ENCODE assay signal across 25 cellular contexts in the genomic region with DNA sequence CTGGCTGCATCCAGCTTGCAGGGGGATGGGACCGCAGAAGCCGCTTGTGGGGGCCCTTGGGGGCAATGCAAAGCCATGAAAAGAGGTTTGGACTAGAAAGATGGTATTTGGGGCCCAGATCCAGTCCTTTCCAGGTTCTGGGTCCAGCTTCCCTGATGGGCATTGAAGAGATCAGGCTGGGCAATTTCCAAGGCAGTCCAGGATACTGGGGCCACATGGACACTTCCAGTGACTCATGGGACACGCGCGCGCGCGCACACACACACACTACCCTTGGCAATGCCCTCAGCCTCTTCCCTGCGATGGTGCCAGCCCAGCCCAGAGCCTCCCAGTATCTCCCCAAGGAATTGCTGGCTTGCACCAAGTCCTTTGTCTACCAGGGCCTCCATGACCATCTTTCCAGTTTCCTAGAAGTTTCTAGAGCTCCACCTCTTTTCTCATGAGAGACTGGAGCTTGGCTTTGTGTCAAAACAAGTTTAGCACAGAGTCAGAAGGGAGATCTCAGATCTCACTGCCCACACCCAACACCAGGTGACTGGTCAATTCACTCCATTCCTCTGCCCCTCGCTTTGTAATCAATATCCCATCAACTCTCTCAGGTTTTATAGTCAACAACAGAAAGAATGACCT. TPM values are rescaled to one million over a fixed set of nuclear protein-coding genes. Genes with fewer than 3 reads are reported as not detected.
A peak's percentile ranks its signal among the peaks of the same experiment; 100 is the strongest.
DNase-seq lines count a peak whose midpoint lies in the region; ATAC-seq, FAIRE-seq and TF ChIP-seq lines count a peak whose summit lies in the region.
"Had no signal": no experiment of that assay in that cellular context is flagged by ENCODE, and none has a peak within 500 bp of the region (broad histone marks: within the 10 kb centered on the region; RNA-seq: fewer than 3 reads in every experiment).

No MANE protein-coding gene starts in this region.

- peaks cover 82% of the 10 kb centered on the region for H3K27me3 ChIP-seq in NT2/D1 (ENCODE audit: insufficient read depth, insufficient read length)
- H3K27me3 ChIP-seq in keratinocyte (ENCODE audit: control insufficient read depth, extremely low read depth, insufficient read depth, low read length) = peaks cover 3% of the 10 kb centered on the region
- H3K27me3 ChIP-seq in naive thymus-derived CD4-positive, alpha-beta T cell (ENCODE audit: control insufficient read depth in 2 of 2, insufficient read depth in 2 of 2, low read length in 2 of 2) = peaks cover 0 to 11% of the 10 kb centered on the region in 2 donors
- H3K27me3 ChIP-seq: SJCRH30 had no signal

- no peak overlapping the region for H3K4me3 ChIP-seq in NT2/D1 (ENCODE audit: insufficient read length, low read depth)
- H3K4me3 ChIP-seq in keratinocyte (ENCODE audit: control insufficient read depth in 2 of 3, extremely low read depth in 1 of 3, insufficient read depth in 2 of 3, low read depth in 1 of 3, low read length in 3 of 3) = no peak overlapping the region
- H3K4me3 ChIP-seq in naive thymus-derived CD4-positive, alpha-beta T cell (ENCODE audit: low read length) = no peak overlapping the region
- H3K4me3 ChIP-seq: esophagus squamous epithelium, SJCRH30, thoracic aorta had no signal

- peaks cover 7 to 16% of the 10 kb centered on the region in 2 donors for H3K27me3 Mint-ChIP-seq in natural killer cell (ENCODE audit: low read depth in 2 of 2)
- peaks cover 2 to 6% of the 10 kb centered on the region in 2 donors for H3K27me3 Mint-ChIP-seq in natural killer cell treated with Interleukin-12 subunit alpha and Interleukin-12 subunit beta and Interleukin-15 and Interleukin-18, amount 100 ng/mL, for 72 hours
- H3K27me3 Mint-ChIP-seq in type B pancreatic cell = peaks cover 4% of the 10 kb centered on the region
- H3K27me3 Mint-ChIP-seq in naive thymus-derived CD4-positive, alpha-beta T cell = peaks cover 10 to 51% (median 21%) of the 10 kb centered on the region in 5 donors

- no peak overlapping the region for H2AFZ ChIP-seq in keratinocyte (ENCODE audit: control insufficient read depth, low read length)

- FAIRE-seq in keratinocyte (lab: Jason Lieb, UNC) = peak; percentile 73
- FAIRE-seq: colon, TTC549 had no signal

- intact Hi-C loops in natural killer cell (cut with micrococcal nuclease) = no loop called here
- intact Hi-C loops in naive thymus-derived CD4-positive, alpha-beta T cell (cut with micrococcal nuclease) = no loop called here

- H3K9ac ChIP-seq in NT2/D1 (ENCODE audit: insufficient read length, low read depth) (peak overlapping the region; percentile 37), keratinocyte (ENCODE audit: control insufficient read depth, extremely low read depth, insufficient read depth, low read length) (no peak overlapping the region)

- H3K9me1 ChIP-seq in keratinocyte (ENCODE audit: control insufficient read depth, extremely low read depth, insufficient read depth, low read length) = no peaks in the 10 kb centered on the region

- H3K27ac Mint-ChIP-seq in natural killer cell (no peak overlapping the region), type B pancreatic cell (peak overlapping the region; percentile 74)
- H3K27ac Mint-ChIP-seq in natural killer cell treated with Interleukin-12 subunit alpha and Interleukin-12 subunit beta and Interleukin-15 and Interleukin-18, amount 100 ng/mL, for 72 hours = no peak overlapping the region
- no peak overlapping the region for H3K27ac Mint-ChIP-seq in naive thymus-derived CD4-positive, alpha-beta T cell
- H3K27ac Mint-ChIP-seq: HFFc6 had no signal

- ATAC-seq in natural killer cell = no peak
- ATAC-seq in natural killer cell treated with Interleukin-12 subunit alpha and Interleukin-12 subunit beta and Interleukin-15 and Interleukin-18, amount 100 ng/mL, for 72 hours = no peak
- no peak for ATAC-seq in HG02642 (IDR thresholded peaks at IDR 0.05; ENCODE audit: poor library complexity, unreplicated experiment)
- ATAC-seq in HG02852 (IDR thresholded peaks at IDR 0.05; ENCODE audit: unreplicated experiment) = no peak
- ATAC-seq in naive thymus-derived CD4-positive, alpha-beta T cell = no peak
- ATAC-seq: sciatic nerve; stimulated activated naive CD8-positive, alpha-beta T cell treated with anti-CD3 and anti-CD28 coated beads, Interleukin-15, Interleukin-2, amounts not matched to agents 100 U/mL and 50 U/mL, for 24 hours had no signal

- no peak overlapping the region for H3K4me2 ChIP-seq in keratinocyte (ENCODE audit: control insufficient read depth, extremely low read depth, insufficient read depth, low read depth, low read length)

- TF ChIP-seq CTCF in natural killer cell (IDR thresholded peaks at IDR 0.05) (no peak), keratinocyte (optimal IDR thresholded peaks at IDR 0.05 in 1 of 3, IDR thresholded peaks at IDR 0.05 in 1 of 3, conservative IDR thresholded peaks at IDR 0.05 in 1 of 3; ENCODE audit: extremely low read depth in 1 of 3, insufficient read depth in 2 of 3, low read length in 3 of 3) (no peak), type B pancreatic cell (conservative IDR thresholded peaks at IDR 0.05) (no peak)

- H3K4me1 Mint-ChIP-seq in natural killer cell (peaks cover 5 to 6% of the 10 kb centered on the region in 2 donors), type B pancreatic cell (ENCODE audit: unreplicated experiment) (peaks cover 19% of the 10 kb centered on the region)
- peaks cover 12 to 14% of the 10 kb centered on the region in 2 donors for H3K4me1 Mint-ChIP-seq in natural killer cell treated with Interleukin-12 subunit alpha and Interleukin-12 subunit beta and Interleukin-15 and Interleukin-18, amount 100 ng/mL, for 72 hours (ENCODE audit: low read depth in 2 of 2)
- H3K4me1 Mint-ChIP-seq in naive thymus-derived CD4-positive, alpha-beta T cell = peaks cover 0 to 19% (median 11%) of the 10 kb centered on the region in 7 donors

- H3K9me3 ChIP-seq in NT2/D1 (ENCODE audit: insufficient read depth, low read length) = peaks cover 8% of the 10 kb centered on the region; the same call in 1 of the 2 replicates
- no peaks in the 10 kb centered on the region for H3K9me3 ChIP-seq in keratinocyte (ENCODE audit: control insufficient read depth, low read depth, low read length)
- H3K9me3 ChIP-seq in naive thymus-derived CD4-positive, alpha-beta T cell (ENCODE audit: control insufficient read depth in 2 of 3, low read length in 3 of 3) = no peaks in the 10 kb centered on the region
- H3K9me3 ChIP-seq: esophagus squamous epithelium, SJCRH30, thoracic aorta had no signal

- CTCF ChIA-PET in naive thymus-derived CD4-positive, alpha-beta T cell (lab: Charles Lee) = no interaction called here

- no peak overlapping the region for H3K27ac ChIP-seq in keratinocyte (ENCODE audit: control insufficient read depth, insufficient read depth, low read length)
- no peak overlapping the region for H3K27ac ChIP-seq in naive thymus-derived CD4-positive, alpha-beta T cell (ENCODE audit: low read depth, low read length)
- H3K27ac ChIP-seq: esophagus squamous epithelium, SJCRH30, thoracic aorta had no signal

- POLR2A ChIA-PET in naive thymus-derived CD4-positive, alpha-beta T cell (lab: Charles Lee) = interaction anchor here (0.6 kb wide), 1 partner anchor 360 kb away, joined by 3 read pairs; no protein-coding TSS in a partner anchor

- H3K4me1 ChIP-seq in NT2/D1 (ENCODE audit: insufficient read depth, insufficient read length) (peaks cover 45% of the 10 kb centered on the region), keratinocyte (ENCODE audit: control insufficient read depth, extremely low read depth, insufficient read depth, low read length) (peaks cover 18% of the 10 kb centered on the region)
- H3K4me1 ChIP-seq in naive thymus-derived CD4-positive, alpha-beta T cell (ENCODE audit: control insufficient read depth in 2 of 2, insufficient read depth in 2 of 2, low read length in 2 of 2) = peaks cover 0 to 6% of the 10 kb centered on the region in 2 donors

- DNase-seq in natural killer cell (no peak), NT2/D1 (ENCODE audit: low read depth, low spot score) (no peak), keratinocyte (ENCODE audit: low read depth, low spot score) (no peak), type B pancreatic cell (ENCODE audit: extremely low spot score, unreplicated experiment) (no peak)
- no peak for DNase-seq in natural killer cell treated with Interleukin-12 subunit alpha and Interleukin-12 subunit beta and Interleukin-15 and Interleukin-18, amount 100 ng/mL, for 72 hours (ENCODE audit: low spot score)
- DNase-seq in naive thymus-derived CD4-positive, alpha-beta T cell = no peak
- DNase-seq: ACHN; activated T-cell treated with anti-CD3 and anti-CD28 coated beads, Interleukin-2, amount 50 U/mL, for 1 hour; amniotic stem cell; esophagus squamous epithelium; HFFc6; mammary epithelial cell; NCI-H1694; NCI-H2171 treated with DMSO at 0.1 percent for 48 hours; NCI-H526; SJCRH30; stimulated activated CD4-positive, alpha-beta T cell treated with anti-CD3 and anti-CD28 coated beads, Interleukin-15, amount 100 ng/mL, for 24 hours; stimulated activated naive CD8-positive, alpha-beta T cell treated with anti-CD3 and anti-CD28 coated beads, Interleukin-15, Interleukin-2, amounts not matched to agents 100 U/mL and 50 U/mL, for 24 hours; T-helper 1 cell had no signal

- no peaks in the 10 kb centered on the region for H4K20me1 ChIP-seq in keratinocyte (ENCODE audit: control insufficient read depth, extremely low read depth, insufficient read depth, low read length)

- H3K79me2 ChIP-seq in keratinocyte (ENCODE audit: control insufficient read depth, insufficient read depth, low read length) = no peaks in the 10 kb centered on the region

- H3K36me3 Mint-ChIP-seq in natural killer cell = no peaks in the 10 kb centered on the region
- no peaks in the 10 kb centered on the region for H3K36me3 Mint-ChIP-seq in natural killer cell treated with Interleukin-12 subunit alpha and Interleukin-12 subunit beta and Interleukin-15 and Interleukin-18, amount 100 ng/mL, for 72 hours
- H3K36me3 Mint-ChIP-seq in type B pancreatic cell = no peaks in the 10 kb centered on the region
- H3K36me3 Mint-ChIP-seq in naive thymus-derived CD4-positive, alpha-beta T cell = no peaks in the 10 kb centered on the region

- H3K9me3 Mint-ChIP-seq in natural killer cell (no peaks in the 10 kb centered on the region), type B pancreatic cell (no peaks in the 10 kb centered on the region)
- no peaks in the 10 kb centered on the region for H3K9me3 Mint-ChIP-seq in natural killer cell treated with Interleukin-12 subunit alpha and Interleukin-12 subunit beta and Interleukin-15 and Interleukin-18, amount 100 ng/mL, for 72 hours
- H3K9me3 Mint-ChIP-seq in naive thymus-derived CD4-positive, alpha-beta T cell = peaks cover 0 to 2% (median 0%) of the 10 kb centered on the region in 11 donors
- H3K9me3 Mint-ChIP-seq: HFFc6 had no signal

- H3K4me3 Mint-ChIP-seq in natural killer cell (peak overlapping the region; percentile 37), type B pancreatic cell (peak overlapping the region; percentile 60)
- no peak overlapping the region for H3K4me3 Mint-ChIP-seq in natural killer cell treated with Interleukin-12 subunit alpha and Interleukin-12 subunit beta and Interleukin-15 and Interleukin-18, amount 100 ng/mL, for 72 hours
- H3K4me3 Mint-ChIP-seq in naive thymus-derived CD4-positive, alpha-beta T cell = no peak overlapping the region
- H3K4me3 Mint-ChIP-seq: HFFc6 had no signal

- dilution Hi-C loops in keratinocyte (cut with MboI; ENCODE audit: extremely low pct_ligation_motif_present, low sequenced_read_pairs) = no loop called here

- H3K36me3 ChIP-seq in NT2/D1 (ENCODE audit: insufficient read depth, insufficient read length, low read length) = peaks cover 7% of the 10 kb centered on the region
- H3K36me3 ChIP-seq in keratinocyte (ENCODE audit: control insufficient read depth in 2 of 2, extremely low read depth in 1 of 2, insufficient read depth in 2 of 2, low read length in 2 of 2) = no peaks in the 10 kb centered on the region
- H3K36me3 ChIP-seq in naive thymus-derived CD4-positive, alpha-beta T cell (ENCODE audit: control insufficient read depth in 2 of 3, insufficient read depth in 3 of 3, low read length in 3 of 3) = no peaks in the 10 kb centered on the region
- H3K36me3 ChIP-seq: esophagus squamous epithelium, SJCRH30, thoracic aorta had no signal

RNA-seq across cellular contexts. Expression of a gene that starts 44.3 kb away (rescaled TPM):
- total RNA-seq in natural killer cell (1 to 10 TPM in 1 of 3 donors, under 1 TPM in 2; 0.07 to 1.4 (median 0.30) TPM), type B pancreatic cell (ENCODE audit: low replicate concordance) (14.1 and 47.7 TPM in 2 replicates)
- under 1 TPM; 0.20 to 0.29 TPM for total RNA-seq in natural killer cell treated with Interleukin-12 subunit alpha and Interleukin-12 subunit beta and Interleukin-15 and Interleukin-18, amount 100 ng/mL, for 72 hours
- polyA plus RNA-seq in keratinocyte = 1.9 to 2.8 TPM (median 2.0 TPM) in 3 replicates
- 1.3 TPM for polyA plus RNA-seq in keratinocyte (2011; ENCODE audit: low read depth)
- 1.1 and 1.2 TPM in 2 replicates for polyA plus RNA-seq in keratinocyte (2011; cell fraction: cytosol; rRNA removed)
- polyA plus RNA-seq in keratinocyte (2011; cell fraction: nucleus; rRNA removed) = 4.5 and 5.3 TPM in 2 replicates
- 1.2 and 2.1 TPM in 2 replicates for polyA plus RNA-seq in keratinocyte (2012; ENCODE audit: low replicate concordance)
- polyA minus RNA-seq in keratinocyte = 1.1 to 2.4 TPM (median 1.8 TPM) in 3 replicates
- polyA minus RNA-seq in keratinocyte (2011; cell fraction: cytosol; rRNA and poly(A)+ RNA removed) = 1.2 TPM
- polyA minus RNA-seq in keratinocyte (2011; cell fraction: nucleus; rRNA and poly(A)+ RNA removed) = 1.2 and 2.2 TPM in 2 replicates
- under 1 TPM in 1 of 5 experiments, not detected in 4; 0.24 TPM for total RNA-seq in naive thymus-derived CD4-positive, alpha-beta T cell
- under 1 TPM in 1 of 2 donors, not detected in 1; 0.07 TPM for polyA plus RNA-seq in naive thymus-derived CD4-positive, alpha-beta T cell

Comparison
In these comparisons a context has a peak if more than half of its experiments do, and no peak if none do; other contexts are left out.
1. H3K4me3 Mint-ChIP-seq: peak in natural killer cell (single experiment) and type B pancreatic cell (single experiment); none in natural killer cell treated with Interleukin-12 subunit alpha and Interleukin-12 subunit beta and Interleukin-15 and Interleukin-18, amount 100 ng/mL, for 72 hours (single experiment) and naive thymus-derived CD4-positive, alpha-beta T cell (0 of 10).